In the genomic region with DNA sequence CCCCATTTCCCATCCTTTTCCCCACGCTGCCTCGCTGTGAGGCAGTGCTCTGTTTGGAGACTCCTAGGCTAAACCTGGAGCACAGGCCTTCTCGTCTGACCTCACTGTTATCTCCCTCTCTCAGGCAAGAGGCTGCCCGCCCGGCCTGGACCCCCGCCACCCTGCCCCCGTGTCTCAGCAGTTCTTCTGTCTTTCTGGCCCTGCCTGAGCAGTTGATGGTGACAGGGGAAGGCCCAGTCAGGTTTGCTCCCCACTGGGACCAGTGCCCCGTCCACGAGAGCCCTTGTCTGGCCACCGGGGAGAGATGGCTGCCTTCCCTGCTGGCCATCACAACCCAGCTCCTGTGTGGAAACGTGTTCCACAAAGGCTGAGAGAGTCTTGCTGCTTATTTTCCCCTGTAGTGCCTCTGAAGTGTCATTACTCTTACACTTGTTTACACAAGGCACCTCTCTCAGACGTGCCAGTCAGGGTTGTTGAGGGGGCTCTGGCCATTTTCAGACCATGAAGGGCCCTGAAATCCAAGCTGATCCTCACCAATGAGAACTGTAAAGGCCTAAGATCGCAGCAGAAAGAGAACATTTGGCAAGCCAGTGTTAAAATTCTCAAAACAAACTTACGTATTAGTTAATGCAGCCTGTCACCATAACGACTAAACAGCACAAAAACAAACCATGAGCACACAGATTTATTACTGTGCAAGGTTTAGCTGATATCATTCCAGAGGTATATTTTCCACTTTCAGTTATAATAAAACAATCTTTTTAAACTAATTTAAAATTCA, we compare ENCODE assay signal across 13 cellular contexts.
DNase-seq lines count a peak whose midpoint lies in the region; TF ChIP-seq lines count a peak whose summit lies in the region.
"Had no signal": no experiment of that assay in that cellular context is flagged by ENCODE, and none has a peak within 500 bp of the region (broad histone marks: within the 10 kb centered on the region; RNA-seq: fewer than 3 reads in every experiment).

No MANE protein-coding gene starts in this region.

- TF ChIP-seq POLR2A in sigmoid colon (IDR thresholded peaks at IDR 0.05): no peak

- 51 to 63% methylated on average over 15 of the region's 15 CpGs for WGBS in sigmoid colon, 2 donors

- TF ChIP-seq EP300 in sigmoid colon (IDR thresholded peaks at IDR 0.05): peak; percentile 11 to 83 (median 46)

- CTCF ChIA-PET in activated naive CD4-positive, alpha-beta T cell treated with anti-CD3 and anti-CD28 coated beads for 36 hours (lab: Charles Lee): interaction anchor here (1.0 kb wide), 1 partner anchor 27 kb away, joined by 4 read pairs; no protein-coding TSS in a partner anchor

- H3K36me3 Mint-ChIP-seq in chondrocyte (ENCODE audit: low read depth): no peaks in the 10 kb centered on the region
- no peaks in the 10 kb centered on the region for H3K36me3 Mint-ChIP-seq in activated naive CD4-positive, alpha-beta T cell treated with anti-CD3 and anti-CD28 coated beads for 36 hours (ENCODE audit: low read depth)
- H3K36me3 Mint-ChIP-seq: CD8-positive, alpha-beta memory T cell had no signal

- peaks cover 3% of the 10 kb centered on the region for H3K27me3 Mint-ChIP-seq in chondrocyte (ENCODE audit: low read depth)
- H3K27me3 Mint-ChIP-seq in activated naive CD4-positive, alpha-beta T cell treated with anti-CD3 and anti-CD28 coated beads for 36 hours (ENCODE audit: low read depth): no peaks in the 10 kb centered on the region

- peak overlapping the region; percentile 89 to 97 (median 92) for H3K27ac ChIP-seq in sigmoid colon

- H3K4me1 Mint-ChIP-seq in chondrocyte (ENCODE audit: low read depth): no peaks in the 10 kb centered on the region
- no peaks in the 10 kb centered on the region for H3K4me1 Mint-ChIP-seq in activated naive CD4-positive, alpha-beta T cell treated with anti-CD3 and anti-CD28 coated beads for 36 hours (ENCODE audit: low read depth)
- H3K4me1 Mint-ChIP-seq: CD8-positive, alpha-beta memory T cell had no signal

- no peaks in the 10 kb centered on the region for H3K27me3 ChIP-seq in sigmoid colon

- no peaks in the 10 kb centered on the region for H3K9me3 Mint-ChIP-seq in chondrocyte (ENCODE audit: low read depth)
- no peaks in the 10 kb centered on the region for H3K9me3 Mint-ChIP-seq in activated naive CD4-positive, alpha-beta T cell treated with anti-CD3 and anti-CD28 coated beads for 36 hours
- H3K9me3 Mint-ChIP-seq: activated T-helper 1 cell treated with anti-CD3 and anti-CD28 coated beads, Interleukin-12 subunit alpha, Interleukin-12 subunit beta, Interleukin-2, Interleukin-4 antibody, amounts not matched to agents 30 ng/mL and 10 ng/mL and 1 ng/mL, durations not matched to agents 14 hours and 24 hours and 36 hours; CD8-positive, alpha-beta memory T cell had no signal

- no peak overlapping the region for H3K27ac Mint-ChIP-seq in chondrocyte (ENCODE audit: unreplicated experiment)
- H3K27ac Mint-ChIP-seq in activated naive CD4-positive, alpha-beta T cell treated with anti-CD3 and anti-CD28 coated beads for 36 hours: no peak overlapping the region
- H3K27ac Mint-ChIP-seq: activated T-helper 1 cell treated with anti-CD3 and anti-CD28 coated beads, Interleukin-12 subunit alpha, Interleukin-12 subunit beta, Interleukin-2, Interleukin-4 antibody, amounts not matched to agents 30 ng/mL and 10 ng/mL and 1 ng/mL, durations not matched to agents 14 hours and 24 hours and 36 hours; CD8-positive, alpha-beta memory T cell had no signal

- intact Hi-C loops in sigmoid colon (cut with DNase I): loop anchor here (10.0 kb wide), 5 partner anchors 170 to 740 kb away; a partner anchor contains a TSS
- intact Hi-C loops in activated naive CD4-positive, alpha-beta T cell treated with anti-CD3 and anti-CD28 coated beads for 36 hours (cut with micrococcal nuclease): no loop called here

- H3K4me3 Mint-ChIP-seq in chondrocyte (ENCODE audit: unreplicated experiment): no peak overlapping the region
- H3K4me3 Mint-ChIP-seq in activated naive CD4-positive, alpha-beta T cell treated with anti-CD3 and anti-CD28 coated beads for 36 hours: no peak overlapping the region
- H3K4me3 Mint-ChIP-seq: activated T-helper 1 cell treated with anti-CD3 and anti-CD28 coated beads, Interleukin-12 subunit alpha, Interleukin-12 subunit beta, Interleukin-2, Interleukin-4 antibody, amounts not matched to agents 30 ng/mL and 10 ng/mL and 1 ng/mL, durations not matched to agents 14 hours and 24 hours and 36 hours; CD8-positive, alpha-beta memory T cell had no signal

- H3K4me3 ChIP-seq in sigmoid colon: peak overlapping the region in 1 of 4 donors; percentile 3
- H3K4me3 ChIP-seq: HAP-1 had no signal

- H3K4me1 ChIP-seq in sigmoid colon: peaks cover 0 to 48% (median 40%) of the 10 kb centered on the region in 4 donors
- H3K4me1 ChIP-seq: HAP-1 had no signal

- DNase-seq in NCI-H187 treated with DMSO at 0.1 percent for 48 hours (lab: John Stamatoyannopoulos, UW): peak; percentile 2
- peak; percentile 53 for DNase-seq in chondrocyte (ENCODE audit: low spot score)
- peak; percentile 36 for DNase-seq in islet precursor cell
- peak; percentile 80 for DNase-seq in sigmoid colon
- no peak for DNase-seq in C1 segment of cervical spinal cord (lab: John Stamatoyannopoulos, UW)
- no peak for DNase-seq in COLO668 (lab: John Stamatoyannopoulos, UW; ENCODE audit: unreplicated experiment)
- no peak for DNase-seq in activated naive CD4-positive, alpha-beta T cell treated with anti-CD3 and anti-CD28 coated beads for 36 hours
- DNase-seq in activated naive CD4-positive, alpha-beta T cell treated with anti-CD3 and anti-CD28 coated beads, Interleukin-2, amount 50 U/mL, for 16 hours: no peak
- DNase-seq: CD8-positive, alpha-beta memory T cell; OCI-M1; stimulated activated naive CD4-positive, alpha-beta T cell had no signal

- no peaks in the 10 kb centered on the region for H3K9me3 ChIP-seq in sigmoid colon
- H3K9me3 ChIP-seq: HAP-1 had no signal

- no peak for TF ChIP-seq CTCF in chondrocyte (IDR thresholded peaks at IDR 0.05)
- no peak for TF ChIP-seq CTCF in sigmoid colon (IDR thresholded peaks at IDR 0.05)

- no peaks in the 10 kb centered on the region for H3K36me3 ChIP-seq in sigmoid colon
- H3K36me3 ChIP-seq: HAP-1 had no signal

Comparison
In these comparisons a context has a peak if more than half of its experiments do, and no peak if none do; other contexts are left out.
1. DNase-seq: peak in NCI-H187 treated with DMSO at 0.1 percent for 48 hours (single experiment), chondrocyte (single experiment), islet precursor cell (single experiment) and sigmoid colon (single experiment); none in C1 segment of cervical spinal cord (0 of 14), COLO668 (single experiment), activated naive CD4-positive, alpha-beta T cell treated with anti-CD3 and anti-CD28 coated beads for 36 hours (single experiment) and activated naive CD4-positive, alpha-beta T cell treated with anti-CD3 and anti-CD28 coated beads, Interleukin-2, amount 50 U/mL, for 16 hours (single experiment).